8 cellular contexts compared by ENCODE assay signal in the genomic region with DNA sequence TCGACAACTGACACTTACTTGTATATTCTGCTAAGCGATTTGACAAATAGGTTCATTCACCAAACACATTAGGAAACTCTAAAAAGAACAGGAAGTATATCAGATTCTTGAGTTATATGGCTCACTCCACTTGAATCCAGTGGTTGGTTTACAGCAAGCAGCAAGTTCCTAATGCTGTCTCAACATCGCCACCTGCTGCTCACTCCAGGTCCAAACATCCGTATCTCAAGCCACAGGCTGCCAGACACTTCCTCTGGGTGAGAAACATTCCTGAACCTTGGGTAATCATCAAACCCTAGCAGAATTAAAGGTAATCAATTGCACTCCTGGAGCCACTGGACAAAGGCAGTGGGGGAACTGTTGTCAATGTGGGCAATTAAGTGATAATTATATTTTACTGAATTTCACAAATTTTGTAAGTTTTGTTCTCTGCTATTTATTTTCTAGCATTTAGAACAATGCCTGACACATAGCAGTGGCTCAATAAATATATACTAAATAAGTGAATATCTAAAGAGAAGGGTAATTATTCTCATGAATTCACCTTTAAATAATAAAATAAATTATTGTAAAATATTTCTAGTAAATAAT.
DNase-seq lines count a peak whose midpoint lies in the region; ATAC-seq lines count a peak whose summit lies in the region.

No MANE protein-coding gene starts in this region.

- DNase-seq in COLO668 (lab: John Stamatoyannopoulos, UW; ENCODE audit: unreplicated experiment) (peak; percentile 75), NOMO-1 treated with DMSO at 0.1 percent for 48 hours (lab: John Stamatoyannopoulos, UW; ENCODE audit: unreplicated experiment) (peak; percentile 92), epidermal melanocyte (ENCODE audit: insufficient read length, low spot score) (peak; percentile 40), mucosa of gallbladder (ENCODE audit: low spot score) (peak; percentile 85)
- peak; percentile 12 to 38 (median 27) for DNase-seq in activated CD8-positive, alpha-beta memory T cell treated with anti-CD3 and anti-CD28 coated beads for 48 hours (ENCODE audit: low read depth in 2 of 3, low spot score in 2 of 3)
- peak; percentile 27 to 54 for DNase-seq in stimulated activated CD8-positive, alpha-beta memory T cell treated with anti-CD3 and anti-CD28 coated beads, Interleukin-7, amount 100 ng/mL, for 1 hour (ENCODE audit: low read depth in 2 of 2)

- ATAC-seq in GM19455 (IDR thresholded peaks at IDR 0.05; ENCODE audit: unreplicated experiment) (peak; percentile 92), HG03565 (IDR thresholded peaks at IDR 0.05; ENCODE audit: unreplicated experiment) (peak; percentile 88)

Comparison
In these comparisons a context has a peak if more than half of its experiments do, and no peak if none do; other contexts are left out.
1. Peak in every context shown above with its lines: DNase-seq and ATAC-seq.
2. DNase-seq: peak in every context shown above with its lines; median percentile 92 in NOMO-1 treated with DMSO at 0.1 percent for 48 hours; 85 in mucosa of gallbladder; 75 in COLO668; 40 in stimulated activated CD8-positive, alpha-beta memory T cell treated with anti-CD3 and anti-CD28 coated beads, Interleukin-7, amount 100 ng/mL, for 1 hour; 40 in epidermal melanocyte; 27 in activated CD8-positive, alpha-beta memory T cell treated with anti-CD3 and anti-CD28 coated beads for 48 hours.